Comparison of ENCODE assay signal across 2 cellular contexts in the genomic region with DNA sequence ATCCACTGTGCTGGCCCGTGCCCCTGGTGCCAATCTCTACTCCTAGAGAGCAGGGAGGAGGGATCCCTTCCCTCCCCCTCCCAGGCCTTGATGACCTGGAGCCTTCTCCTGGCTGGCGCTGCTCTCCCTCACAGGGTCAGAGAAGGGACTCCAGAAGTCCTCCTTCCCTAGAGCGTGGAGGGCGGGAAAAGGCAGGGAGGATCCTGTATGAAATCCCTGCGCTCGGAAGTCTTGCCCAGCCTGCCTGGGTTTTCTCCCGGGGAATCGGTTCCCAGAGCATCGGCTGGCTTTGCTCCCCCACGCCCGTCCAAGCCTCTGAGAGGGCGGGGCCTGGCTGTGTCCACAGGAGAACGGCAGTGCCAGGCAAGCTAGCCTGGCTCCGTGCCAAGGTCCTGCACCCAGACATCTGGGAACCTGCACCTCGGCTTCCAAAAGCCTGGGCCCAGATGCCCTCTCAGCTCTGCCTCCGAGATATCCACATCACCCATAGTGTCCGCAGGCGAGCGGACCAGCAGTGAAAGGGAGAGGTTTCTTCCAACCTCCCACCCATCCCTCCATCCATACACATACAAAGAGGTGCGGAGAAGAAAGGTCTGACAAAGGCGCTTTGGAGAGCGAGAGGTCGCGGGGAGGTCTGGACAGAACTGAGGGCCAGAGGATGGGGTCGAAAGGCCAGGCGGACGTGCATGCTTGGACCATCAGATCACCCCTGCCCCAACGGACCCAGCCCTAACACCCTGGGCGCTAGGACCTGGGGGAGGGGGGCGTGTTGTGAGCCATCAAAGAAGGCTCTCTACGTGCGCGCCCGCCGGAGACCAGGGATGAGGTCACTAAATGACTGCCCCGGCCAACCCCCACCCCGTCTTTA.
TF ChIP-seq lines count a peak whose summit lies in the region.

No MANE protein-coding gene starts in this region.

TF ChIP-seq in WTC11, 78 proteins besides CTCF, POLR2A, EP300 and RAD21 (continues in another document):
- TF ChIP-seq, protein P1, sequence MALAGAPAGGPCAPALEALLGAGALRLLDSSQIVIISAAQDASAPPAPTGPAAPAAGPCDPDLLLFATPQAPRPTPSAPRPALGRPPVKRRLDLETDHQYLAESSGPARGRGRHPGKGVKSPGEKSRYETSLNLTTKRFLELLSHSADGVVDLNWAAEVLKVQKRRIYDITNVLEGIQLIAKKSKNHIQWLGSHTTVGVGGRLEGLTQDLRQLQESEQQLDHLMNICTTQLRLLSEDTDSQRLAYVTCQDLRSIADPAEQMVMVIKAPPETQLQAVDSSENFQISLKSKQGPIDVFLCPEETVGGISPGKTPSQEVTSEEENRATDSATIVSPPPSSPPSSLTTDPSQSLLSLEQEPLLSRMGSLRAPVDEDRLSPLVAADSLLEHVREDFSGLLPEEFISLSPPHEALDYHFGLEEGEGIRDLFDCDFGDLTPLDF (CRISPR knock-in tag; IDR thresholded peaks at IDR 0.05) = no peak
- TF ChIP-seq, protein P2, sequence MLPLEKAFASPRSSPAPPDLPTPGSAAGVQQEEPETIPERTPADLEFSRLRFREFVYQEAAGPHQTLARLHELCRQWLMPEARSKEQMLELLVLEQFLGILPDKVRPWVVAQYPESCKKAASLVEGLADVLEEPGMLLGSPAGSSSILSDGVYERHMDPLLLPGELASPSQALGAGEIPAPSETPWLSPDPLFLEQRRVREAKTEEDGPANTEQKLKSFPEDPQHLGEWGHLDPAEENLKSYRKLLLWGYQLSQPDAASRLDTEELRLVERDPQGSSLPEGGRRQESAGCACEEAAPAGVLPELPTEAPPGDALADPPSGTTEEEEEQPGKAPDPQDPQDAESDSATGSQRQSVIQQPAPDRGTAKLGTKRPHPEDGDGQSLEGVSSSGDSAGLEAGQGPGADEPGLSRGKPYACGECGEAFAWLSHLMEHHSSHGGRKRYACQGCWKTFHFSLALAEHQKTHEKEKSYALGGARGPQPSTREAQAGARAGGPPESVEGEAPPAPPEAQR (CRISPR knock-in tag; IDR thresholded peaks at IDR 0.05) = no peak
- TF ChIP-seq GABPB1 (CRISPR knock-in tag; IDR thresholded peaks at IDR 0.05) = no peak
- TF ChIP-seq, protein P3, sequence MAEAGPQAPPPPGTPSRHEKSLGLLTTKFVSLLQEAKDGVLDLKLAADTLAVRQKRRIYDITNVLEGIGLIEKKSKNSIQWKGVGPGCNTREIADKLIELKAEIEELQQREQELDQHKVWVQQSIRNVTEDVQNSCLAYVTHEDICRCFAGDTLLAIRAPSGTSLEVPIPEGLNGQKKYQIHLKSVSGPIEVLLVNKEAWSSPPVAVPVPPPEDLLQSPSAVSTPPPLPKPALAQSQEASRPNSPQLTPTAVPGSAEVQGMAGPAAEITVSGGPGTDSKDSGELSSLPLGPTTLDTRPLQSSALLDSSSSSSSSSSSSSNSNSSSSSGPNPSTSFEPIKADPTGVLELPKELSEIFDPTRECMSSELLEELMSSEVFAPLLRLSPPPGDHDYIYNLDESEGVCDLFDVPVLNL (CRISPR knock-in tag; IDR thresholded peaks at IDR 0.05; ENCODE audit: borderline replicate concordance, low read depth) = no peak
- TF ChIP-seq ATF2 (CRISPR knock-in tag; IDR thresholded peaks at IDR 0.05; ENCODE audit: borderline replicate concordance, low read depth) = no peak
- no peak for TF ChIP-seq AFF4 (CRISPR knock-in tag; IDR thresholded peaks at IDR 0.05; ENCODE audit: borderline replicate concordance)
- no peak for TF ChIP-seq TCF7 (CRISPR knock-in tag; IDR thresholded peaks at IDR 0.05; ENCODE audit: low read depth)
- no peak for TF ChIP-seq NR1H2 (CRISPR knock-in tag; IDR thresholded peaks at IDR 0.05)
- TF ChIP-seq PRRX2 (CRISPR knock-in tag; IDR thresholded peaks at IDR 0.05) = no peak
- peak; percentile 55; the same call in 1 of the 2 replicates for TF ChIP-seq FOXK1 (CRISPR knock-in tag; IDR thresholded peaks at IDR 0.05)
- TF ChIP-seq PREB (CRISPR knock-in tag; IDR thresholded peaks at IDR 0.05; ENCODE audit: borderline replicate concordance) = no peak
- TF ChIP-seq MXD4 (CRISPR knock-in tag; IDR thresholded peaks at IDR 0.05; ENCODE audit: borderline replicate concordance) = no peak

TF ChIP-seq in H1, 55 proteins besides CTCF, POLR2A, EP300 and RAD21:
- TF ChIP-seq CBX5 (IDR thresholded peaks at IDR 0.05; ENCODE audit: low read depth, low read length) (no peak), NRF1 (IDR thresholded peaks at IDR 0.05; ENCODE audit: low read depth, low read length) (no peak), ATF3 (IDR thresholded peaks at IDR 0.05; ENCODE audit: insufficient read depth, low read depth, low read length) (no peak), BCL11A (IDR thresholded peaks at IDR 0.05; ENCODE audit: low read depth in 2 of 2, low read length in 2 of 2) (no peak), MAX (IDR thresholded peaks at IDR 0.05) (peak; percentile 95), SP1 (IDR thresholded peaks at IDR 0.05; ENCODE audit: low read depth, low read length) (peak; percentile 85; the same call in 1 of the 2 replicates), JUND (IDR thresholded peaks at IDR 0.05; ENCODE audit: low read length) (0 out of 2 replicates have a peak, but pooled peaks have one; percentile 63), SIRT6 (IDR thresholded peaks at IDR 0.05; ENCODE audit: low read length) (no peak), CBX8 (IDR thresholded peaks at IDR 0.05; ENCODE audit: borderline replicate concordance, low read depth, low read length) (no peak), GTF2F1 (IDR thresholded peaks at IDR 0.05; ENCODE audit: borderline replicate concordance, low read depth, low read length) (no peak), SP2 (IDR thresholded peaks at IDR 0.05; ENCODE audit: low read length) (no peak), KDM4A (IDR thresholded peaks at IDR 0.05; ENCODE audit: low read depth, low read length, severe bottlenecking) (peak; percentile 90), NANOG (IDR thresholded peaks at IDR 0.05; ENCODE audit: insufficient read depth, low read depth, low read length, poor library complexity, severe bottlenecking) (no peak), SIN3A (conservative IDR thresholded peaks at IDR 0.05 in 1 of 2, IDR thresholded peaks at IDR 0.05 in 1 of 2; ENCODE audit: low read depth in 1 of 2, low read length in 2 of 2) (peak; percentile 52 to 74; a peak in 2 of 4 replicates), CTBP2 (IDR thresholded peaks at IDR 0.05; ENCODE audit: borderline replicate concordance, insufficient read depth, insufficient read length, low read length) (no peak), TEAD4 (IDR thresholded peaks at IDR 0.05; ENCODE audit: low read depth, low read length) (no peak), TCF12 (IDR thresholded peaks at IDR 0.05; ENCODE audit: low read depth, low read length) (no peak), EZH2 (IDR thresholded peaks at IDR 0.05; ENCODE audit: low read depth, low read length, severe bottlenecking) (no peak), GABPA (IDR thresholded peaks at IDR 0.05; ENCODE audit: borderline replicate concordance, insufficient read depth, low read length) (no peak; the same call in 1 of the 2 replicates), HDAC6 (IDR thresholded peaks at IDR 0.05; ENCODE audit: low read depth, low read length) (no peak), POU5F1 (IDR thresholded peaks at IDR 0.05; ENCODE audit: low read depth, low read length) (no peak), ATF2 (IDR thresholded peaks at IDR 0.05; ENCODE audit: low read length) (peak; percentile 67; the same call in 1 of the 2 replicates), CREB1 (IDR thresholded peaks at IDR 0.05) (peak; percentile 82), FOSL1 (IDR thresholded peaks at IDR 0.05; ENCODE audit: insufficient read depth, low read depth, low read length) (peak; percentile 97), E2F6 (IDR thresholded peaks at IDR 0.05) (peak; percentile 72), ASH2L (IDR thresholded peaks at IDR 0.05; ENCODE audit: low read length) (peak; percentile 46), KDM5A (IDR thresholded peaks at IDR 0.05; ENCODE audit: low read length) (no peak), EGR1 (IDR thresholded peaks at IDR 0.05; ENCODE audit: borderline replicate concordance, low read depth, low read length) (peak; percentile 72; the same call in 1 of the 2 replicates), HDAC2 (IDR thresholded peaks at IDR 0.05; ENCODE audit: borderline replicate concordance in 1 of 2, low read depth in 2 of 2, low read length in 2 of 2) (peak in 1 of 2 experiments; percentile 57; a peak in 1 of 4 replicates)
